Comparison of ENCODE assay signal across 18 cellular contexts in genomic region chrX:104098919-104099318, GRCh38. TPM values are rescaled to one million over a fixed set of nuclear protein-coding genes. Genes with fewer than 3 reads are reported as not detected.
A peak's percentile ranks its signal among the peaks of the same experiment; 100 is the strongest.
DNase-seq lines count a peak whose midpoint lies in the region; ATAC-seq, FAIRE-seq and TF ChIP-seq lines count a peak whose summit lies in the region.
"Had no signal": no experiment of that assay in that cellular context is flagged by ENCODE, and none has a peak within 500 bp of the region (broad histone marks: within the 10 kb centered on the region; RNA-seq: fewer than 3 reads in every experiment).

No MANE protein-coding gene starts in this region.

- intact Hi-C loops in activated CD4-positive, alpha-beta T cell treated with anti-CD3 and anti-CD28 coated beads, Interleukin-2, amount 10 ng/mL, durations not matched to agents 24 days and 14 days (cut with micrococcal nuclease): loop anchor here (1.0 kb wide), 2 partner anchors 14 to 37 kb away; no protein-coding TSS in a partner anchor

- H4K20me1 ChIP-seq in astrocyte (ENCODE audit: insufficient read depth, low read length): no peaks in the 10 kb centered on the region
- H4K20me1 ChIP-seq in GM23338 (replicated peaks; ENCODE audit: insufficient read depth): no peaks in the 10 kb centered on the region

- DNase-seq in DMS53 (lab: John Stamatoyannopoulos, UW) (peak; percentile 6), DMS53 treated with DMSO at 0.1 percent for 48 hours (lab: John Stamatoyannopoulos, UW; ENCODE audit: unreplicated experiment) (no peak), astrocyte (ENCODE audit: low read depth) (no peak), memory B cell (ENCODE audit: low spot score in 2 of 2) (no peak), NCI-H1930 (lab: John Stamatoyannopoulos, UW) (no peak), GM23338 (ENCODE audit: low spot score) (no peak)
- DNase-seq in activated CD4-positive, alpha-beta T cell treated with anti-CD3 and anti-CD28 coated beads, Interleukin-2, amount 10 ng/mL, durations not matched to agents 24 days and 14 days: no peak

- H3K4me1 ChIP-seq in astrocyte (ENCODE audit: insufficient read depth, low read length) (no peaks in the 10 kb centered on the region), GM23338 (ENCODE audit: insufficient read depth) (no peaks in the 10 kb centered on the region)

- H3K9ac ChIP-seq in astrocyte (ENCODE audit: low read length): no peak overlapping the region

- H3K36me3 ChIP-seq in astrocyte (ENCODE audit: insufficient read depth, low read length) (no peaks in the 10 kb centered on the region), GM23338 (ENCODE audit: insufficient read depth) (no peaks in the 10 kb centered on the region)

- no peaks in the 10 kb centered on the region for H3K27me3 ChIP-seq in astrocyte (ENCODE audit: insufficient read depth, low read length)
- no peaks in the 10 kb centered on the region for H3K27me3 ChIP-seq in GM23338 (ENCODE audit: insufficient read depth)

- H3K27ac Mint-ChIP-seq in astrocyte (ENCODE audit: unreplicated experiment) (no peak overlapping the region), memory B cell (no peak overlapping the region), GM23338 (no peak overlapping the region)
- H3K27ac Mint-ChIP-seq in activated CD4-positive, alpha-beta T cell treated with anti-CD3 and anti-CD28 coated beads, Interleukin-2, amount 10 ng/mL, durations not matched to agents 24 days and 14 days: no peak overlapping the region

- no peaks in the 10 kb centered on the region for H3K9me2 ChIP-seq in GM23338 (ENCODE audit: insufficient read depth)

- no peaks in the 10 kb centered on the region for H3K9me3 ChIP-seq in astrocyte (ENCODE audit: insufficient read depth, low read depth, low read length)

- H3K36me3 Mint-ChIP-seq in astrocyte (ENCODE audit: low read depth, unreplicated experiment) (no peaks in the 10 kb centered on the region), memory B cell (peaks cover 2% of the 10 kb centered on the region), GM23338 (ENCODE audit: low read depth) (no peaks in the 10 kb centered on the region; the same call in 2 of the 3 replicates)
- H3K36me3 Mint-ChIP-seq in activated CD4-positive, alpha-beta T cell treated with anti-CD3 and anti-CD28 coated beads, Interleukin-2, amount 10 ng/mL, durations not matched to agents 24 days and 14 days (ENCODE audit: low read depth): no peaks in the 10 kb centered on the region
- H3K36me3 Mint-ChIP-seq: CD4-positive, CD25-positive, alpha-beta regulatory T cell; T-cell had no signal

- H3F3A ChIP-seq in GM23338 (replicated peaks; ENCODE audit: low read depth): no peaks in the 10 kb centered on the region

- TF ChIP-seq CTCF in astrocyte (IDR thresholded peaks at IDR 0.05; ENCODE audit: insufficient read depth, low read depth, low read length): no peak
- TF ChIP-seq CTCF in GM23338 (conservative IDR thresholded peaks at IDR 0.05; ENCODE audit: low read depth in 2 of 2): no peak

- H3K27ac ChIP-seq in astrocyte (ENCODE audit: low read depth, low read length): no peak overlapping the region
- H3K27ac ChIP-seq in GM23338 (ENCODE audit: low read depth): no peak overlapping the region
- H3K27ac ChIP-seq: 22Rv1, SK-N-MC had no signal

- no peaks in the 10 kb centered on the region for H3K9me3 Mint-ChIP-seq in astrocyte (ENCODE audit: unreplicated experiment)
- no peaks in the 10 kb centered on the region for H3K9me3 Mint-ChIP-seq in memory B cell
- H3K9me3 Mint-ChIP-seq in activated CD4-positive, alpha-beta T cell treated with anti-CD3 and anti-CD28 coated beads, Interleukin-2, amount 10 ng/mL, durations not matched to agents 24 days and 14 days: no peaks in the 10 kb centered on the region
- H3K9me3 Mint-ChIP-seq in GM23338: no peaks in the 10 kb centered on the region
- H3K9me3 Mint-ChIP-seq: CD4-positive, CD25-positive, alpha-beta regulatory T cell; T-cell had no signal

- H3K4me1 Mint-ChIP-seq in astrocyte (ENCODE audit: low read depth, unreplicated experiment) (no peaks in the 10 kb centered on the region), memory B cell (peaks cover 3% of the 10 kb centered on the region), GM23338 (no peaks in the 10 kb centered on the region)
- no peaks in the 10 kb centered on the region for H3K4me1 Mint-ChIP-seq in activated CD4-positive, alpha-beta T cell treated with anti-CD3 and anti-CD28 coated beads, Interleukin-2, amount 10 ng/mL, durations not matched to agents 24 days and 14 days

- H2AFZ ChIP-seq in astrocyte (ENCODE audit: low read depth, low read length) (no peak overlapping the region), GM23338 (no peak overlapping the region)

- FAIRE-seq in astrocyte (lab: Jason Lieb, UNC): peak; percentile 93

- H3K4me2 ChIP-seq in astrocyte (ENCODE audit: low read length) (no peak overlapping the region), GM23338 (no peak overlapping the region)

- H3K27me3 Mint-ChIP-seq in astrocyte (ENCODE audit: low read depth, unreplicated experiment): no peaks in the 10 kb centered on the region
- H3K27me3 Mint-ChIP-seq in memory B cell: no peaks in the 10 kb centered on the region
- peaks cover 10% of the 10 kb centered on the region for H3K27me3 Mint-ChIP-seq in activated CD4-positive, alpha-beta T cell treated with anti-CD3 and anti-CD28 coated beads, Interleukin-2, amount 10 ng/mL, durations not matched to agents 24 days and 14 days
- H3K27me3 Mint-ChIP-seq in GM23338 (ENCODE audit: insufficient read depth, low read depth, poor library complexity): peaks cover 3% of the 10 kb centered on the region
- H3K27me3 Mint-ChIP-seq: CD4-positive, CD25-positive, alpha-beta regulatory T cell had no signal

- H3K4me3 ChIP-seq in astrocyte (ENCODE audit: insufficient read depth, low read depth, low read length) (no peak overlapping the region), GM23338 (no peak overlapping the region)
- H3K4me3 ChIP-seq: SK-N-MC had no signal

- peak; percentile 62 for ATAC-seq in HG03354 (IDR thresholded peaks at IDR 0.05; ENCODE audit: poor library complexity, severe bottlenecking, unreplicated experiment)
- ATAC-seq in memory B cell (ENCODE audit: low read depth): peak; percentile 21
- no peak for ATAC-seq in GM23338

- H3K79me2 ChIP-seq in astrocyte (ENCODE audit: insufficient read depth, low read length): no peaks in the 10 kb centered on the region
- H3K79me2 ChIP-seq in GM23338 (replicated peaks; ENCODE audit: insufficient read depth): no peaks in the 10 kb centered on the region

- H3K4me3 Mint-ChIP-seq in astrocyte (ENCODE audit: unreplicated experiment) (no peak overlapping the region), memory B cell (no peak overlapping the region), GM23338 (no peak overlapping the region)
- no peak overlapping the region for H3K4me3 Mint-ChIP-seq in activated CD4-positive, alpha-beta T cell treated with anti-CD3 and anti-CD28 coated beads, Interleukin-2, amount 10 ng/mL, durations not matched to agents 24 days and 14 days
- H3K4me3 Mint-ChIP-seq: T-cell had no signal

TF ChIP-seq in GM23338, 12 proteins besides CTCF, POLR2A, EP300 and RAD21:
- TF ChIP-seq JUNB (IDR thresholded peaks at IDR 0.05; ENCODE audit: unreplicated experiment): no peak
- TF ChIP-seq STAT1 (IDR thresholded peaks at IDR 0.05; ENCODE audit: unreplicated experiment): no peak
- no peak for TF ChIP-seq CREB1 (CRISPR knock-in tag; IDR thresholded peaks at IDR 0.05; ENCODE audit: low read depth)
- TF ChIP-seq, protein P1, sequence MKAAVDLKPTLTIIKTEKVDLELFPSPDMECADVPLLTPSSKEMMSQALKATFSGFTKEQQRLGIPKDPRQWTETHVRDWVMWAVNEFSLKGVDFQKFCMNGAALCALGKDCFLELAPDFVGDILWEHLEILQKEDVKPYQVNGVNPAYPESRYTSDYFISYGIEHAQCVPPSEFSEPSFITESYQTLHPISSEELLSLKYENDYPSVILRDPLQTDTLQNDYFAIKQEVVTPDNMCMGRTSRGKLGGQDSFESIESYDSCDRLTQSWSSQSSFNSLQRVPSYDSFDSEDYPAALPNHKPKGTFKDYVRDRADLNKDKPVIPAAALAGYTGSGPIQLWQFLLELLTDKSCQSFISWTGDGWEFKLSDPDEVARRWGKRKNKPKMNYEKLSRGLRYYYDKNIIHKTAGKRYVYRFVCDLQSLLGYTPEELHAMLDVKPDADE (IDR thresholded peaks at IDR 0.05): no peak

RNA-seq across cellular contexts. Expression of gene ZCCHC18, which starts 13.4 kb away (rescaled TPM):
- total RNA-seq in astrocyte: 0.98 and 2.1 TPM in 2 replicates
- 0.35 and 0.69 TPM in 2 replicates for total RNA-seq in activated CD4-positive, alpha-beta T cell treated with anti-CD3 and anti-CD28 coated beads, Interleukin-2, amount 10 ng/mL, durations not matched to agents 24 days and 14 days
- 4.4 and 4.7 TPM in 2 replicates for total RNA-seq in GM23338 (2014; rRNA removed; shearing (Covaris generic))
- polyA plus RNA-seq in GM23338 (2016; fragmentation: Nextera tagmentation; extraction: Ambion mirVana): 3.4 and 4.9 TPM in 2 replicates
- total RNA-seq: LHCN-M2, RPMI7951 had no signal

RNA-seq across cellular contexts. Expression of gene TMSB15C, which starts 22.9 kb away (rescaled TPM):
- 2.3 and 2.7 TPM in 2 replicates for total RNA-seq in astrocyte
- 3.1 and 3.6 TPM in 2 replicates for total RNA-seq in activated CD4-positive, alpha-beta T cell treated with anti-CD3 and anti-CD28 coated beads, Interleukin-2, amount 10 ng/mL, durations not matched to agents 24 days and 14 days
- 3.9 and 5.8 TPM in 2 replicates for total RNA-seq in GM23338 (2014; rRNA removed; shearing (Covaris generic))
- 1.0 and 1.1 TPM in 2 replicates for polyA plus RNA-seq in GM23338 (2016; fragmentation: Nextera tagmentation; extraction: Ambion mirVana)

RNA-seq across cellular contexts. Expression of gene SLC25A53, which starts 57.9 kb away (rescaled TPM):
- 5.0 and 5.3 TPM in 2 replicates for total RNA-seq in astrocyte
- total RNA-seq in activated CD4-positive, alpha-beta T cell treated with anti-CD3 and anti-CD28 coated beads, Interleukin-2, amount 10 ng/mL, durations not matched to agents 24 days and 14 days: 4.2 and 4.3 TPM in 2 replicates
- total RNA-seq in GM23338 (2014; rRNA removed; shearing (Covaris generic)): 2.2 and 3.7 TPM in 2 replicates
- polyA plus RNA-seq in GM23338 (2016; fragmentation: Nextera tagmentation; extraction: Ambion mirVana): 2.4 and 3.7 TPM in 2 replicates

RNA-seq across cellular contexts. Expression of gene H2BW2, which starts 59.2 kb away (rescaled TPM):
- total RNA-seq in astrocyte: not detected in 2 replicates
- total RNA-seq in activated CD4-positive, alpha-beta T cell treated with anti-CD3 and anti-CD28 coated beads, Interleukin-2, amount 10 ng/mL, durations not matched to agents 24 days and 14 days: not detected in 2 replicates
- total RNA-seq in GM23338 (2014; rRNA removed; shearing (Covaris generic)): not detected in 2 replicates
- polyA plus RNA-seq in GM23338 (2016; fragmentation: Nextera tagmentation; extraction: Ambion mirVana): 0.16 and 0.61 TPM in 2 replicates
- total RNA-seq: Calu3; CD4-positive, CD25-positive, alpha-beta regulatory T cell; H4; LHCN-M2; NCI-H460; RPMI7951; T-cell had no signal
- polyA plus RNA-seq: AG04450; CD4-positive, CD25-positive, alpha-beta regulatory T cell had no signal
